29 cellular contexts compared by ENCODE assay signal in the genomic region with DNA sequence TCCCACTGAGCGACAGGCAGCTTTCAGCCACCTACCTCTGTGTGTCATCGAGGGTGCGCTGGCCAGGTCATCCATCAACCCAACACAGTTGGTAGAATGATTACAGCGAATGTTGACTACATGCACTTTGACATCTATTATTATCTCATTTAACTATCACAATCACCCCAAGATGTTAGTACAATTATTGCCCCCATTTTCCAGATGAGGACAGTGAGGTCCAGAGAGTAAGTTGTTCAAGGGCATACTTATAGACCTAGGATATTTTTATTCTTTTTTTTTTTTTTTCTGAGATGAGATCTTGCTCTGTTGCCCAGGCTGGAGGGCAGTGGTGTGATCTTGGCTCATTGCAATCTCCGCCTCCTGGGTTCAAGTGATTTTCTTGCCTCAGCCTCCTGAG. TPM values are rescaled to one million over a fixed set of nuclear protein-coding genes. Genes with fewer than 3 reads are reported as not detected.
"Had no signal": no experiment of that assay in that cellular context is flagged by ENCODE, and none has a peak within 500 bp of the region (broad histone marks: within the 10 kb centered on the region; RNA-seq: fewer than 3 reads in every experiment).

No MANE protein-coding gene starts in this region.

- ATAC-seq: body of pancreas; heart right ventricle; naive thymus-derived CD4-positive, alpha-beta T cell; right cardiac atrium had no signal

- H3K27me3 Mint-ChIP-seq: naive thymus-derived CD4-positive, alpha-beta T cell had no signal

- H3K9me3 Mint-ChIP-seq: activated naive CD4-positive, alpha-beta T cell treated with anti-CD3 and anti-CD28 coated beads, Interleukin-2, amount 50 U/mL, for 72 hours; neural progenitor cell; T-cell had no signal

- H3K36me3 Mint-ChIP-seq: activated naive CD4-positive, alpha-beta T cell treated with anti-CD3 and anti-CD28 coated beads, Interleukin-2, amount 50 U/mL, for 72 hours; neural progenitor cell; T-cell had no signal

- H3K4me3 Mint-ChIP-seq: neural progenitor cell, T-cell had no signal

- H3K27ac Mint-ChIP-seq: neural progenitor cell, T-cell had no signal

- H3K4me1 Mint-ChIP-seq: neural progenitor cell had no signal

- DNase-seq: activated CD4-positive, alpha-beta T cell treated with anti-CD3 and anti-CD28 coated beads, Interleukin-2, amount 50 U/mL, for 48 hours; activated gamma-delta T cell treated with Interleukin-2 at 50 U/mL for 16 hours; adrenal gland; aorta; body of pancreas; cerebellar nuclear complex; colonic mucosa; effector CD8-positive, alpha-beta T cell; esophagus squamous epithelium; foreskin melanocyte; heart right ventricle; midbrain; naive thymus-derived CD4-positive, alpha-beta T cell; occipital lobe; right cardiac atrium; spleen; stimulated activated naive CD4-positive, alpha-beta T cell; T-cell; T1000; testis; trophoblast cell; WERI-Rb-1 had no signal

RNA-seq across cellular contexts. Expression of a gene that starts 8.3 kb away (rescaled TPM):
- total RNA-seq: cardiac muscle cell had no signal

RNA-seq across cellular contexts. Expression of a gene that starts 34.5 kb away (rescaled TPM):
- total RNA-seq: activated naive CD4-positive, alpha-beta T cell treated with anti-CD3 and anti-CD28 coated beads, Interleukin-2, amount 50 U/mL, for 72 hours; adrenal gland; aorta; body of pancreas; cardiac muscle cell; colonic mucosa; dermis microvascular lymphatic vessel endothelial cell; esophagus squamous epithelium; glomerular endothelial cell; heart right ventricle; kidney epithelial cell; naive thymus-derived CD4-positive, alpha-beta T cell; right cardiac atrium; SK-MEL-5; spleen; T-cell; testis had no signal

RNA-seq across cellular contexts. Expression of a gene that starts 37.5 kb away (rescaled TPM):
- total RNA-seq: body of pancreas, dermis microvascular lymphatic vessel endothelial cell, esophagus squamous epithelium, glomerular endothelial cell, kidney epithelial cell had no signal
